ENCODE assay signal across 9 cellular contexts in the genomic region with DNA sequence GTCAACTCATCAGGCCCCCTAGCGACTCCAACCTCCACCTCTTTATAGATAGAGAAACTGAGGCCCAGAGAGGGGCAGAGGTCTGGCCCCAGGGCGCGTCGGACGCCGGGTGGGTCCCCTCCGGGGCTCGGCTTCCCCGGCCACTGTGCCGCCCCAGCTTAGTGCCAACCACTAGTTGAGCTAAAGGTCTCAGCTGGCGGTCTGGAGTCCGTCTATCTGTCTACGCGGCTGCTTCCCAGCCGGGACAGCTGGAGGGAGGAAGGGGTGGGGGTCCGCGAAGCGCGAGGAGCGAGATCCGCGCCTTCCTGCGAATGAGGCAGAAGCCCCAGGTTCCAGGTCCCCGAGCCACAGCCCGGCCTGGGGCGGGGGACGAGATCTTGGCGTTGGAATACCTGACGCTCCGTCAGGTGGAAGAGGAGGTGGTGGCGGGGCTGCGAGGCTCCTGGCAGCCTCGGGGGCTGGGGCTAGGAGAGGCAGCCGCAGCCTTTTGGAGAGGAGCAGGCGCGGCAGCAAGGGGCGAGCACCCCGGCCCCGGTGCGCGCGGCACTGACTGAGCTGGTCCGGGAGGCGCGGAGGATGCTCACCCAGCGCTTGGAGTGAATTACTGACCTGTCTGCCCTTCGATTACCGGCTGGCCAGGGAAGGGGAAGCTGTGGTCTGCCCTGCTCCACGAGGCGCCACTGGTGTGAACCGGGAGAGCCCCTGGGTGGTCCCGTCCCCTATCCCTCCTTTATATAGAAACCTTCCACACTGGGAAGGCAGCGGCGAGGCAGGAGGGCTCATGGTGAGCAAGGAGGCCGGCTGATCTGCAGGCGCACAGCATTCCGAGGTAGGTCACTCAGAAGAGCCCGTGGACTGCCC. TPM values are rescaled to one million over a fixed set of nuclear protein-coding genes. Genes with fewer than 3 reads are reported as not detected.
A peak's percentile ranks its signal among the peaks of the same experiment; 100 is the strongest.
DNase-seq lines count a peak whose midpoint lies in the region; ATAC-seq and TF ChIP-seq lines count a peak whose summit lies in the region.
"Had no signal": no experiment of that assay in that cellular context is flagged by ENCODE, and none has a peak within 500 bp of the region (broad histone marks: within the 10 kb centered on the region; RNA-seq: fewer than 3 reads in every experiment).

No MANE protein-coding gene starts in this region.

- no peak for DNase-seq in HFF-Myc (ENCODE audit: extremely low read depth, low read depth)
- no peak for DNase-seq in choroid plexus epithelial cell (ENCODE audit: low read depth)
- DNase-seq in left lung, result peak in 1 of 2 donors; percentile 73
- DNase-seq in stimulated activated naive CD8-positive, alpha-beta T cell treated with anti-CD3 and anti-CD28 coated beads, Interleukin-15, Interleukin-2, amounts not matched to agents 100 U/mL and 50 U/mL, for 24 hours, result no peak
- DNase-seq in HCEC 1CT, result no peak
- no peak for DNase-seq in foreskin melanocyte
- no peak for DNase-seq in cortex of kidney (lab: John Stamatoyannopoulos, UW)
- DNase-seq: KG1 had no signal

- peaks cover 24 to 45% of the 10 kb centered on the region in 2 donors for H3K27me3 ChIP-seq in left lung

- TF ChIP-seq CTCF in HFF-Myc (IDR thresholded peaks at IDR 0.05; ENCODE audit: low read depth, low read length, missing control alignments), result no peak
- peak; percentile 11 for TF ChIP-seq CTCF in choroid plexus epithelial cell (conservative IDR thresholded peaks at IDR 0.05; ENCODE audit: low read depth, low read length)
- no peak for TF ChIP-seq CTCF in left lung (IDR thresholded peaks at IDR 0.05)

- H3K27ac ChIP-seq in left lung, result peak overlapping the region in 1 of 2 donors; percentile 39

- peak overlapping the region; percentile 51 for H3K4me3 ChIP-seq in HFF-Myc (replicated peaks; ENCODE audit: low read depth, low read length)
- H3K4me3 ChIP-seq in choroid plexus epithelial cell (ENCODE audit: low read depth, low read length), result peak overlapping the region; percentile 61
- H3K4me3 ChIP-seq in left lung, result peak overlapping the region; percentile 38 to 44

- ATAC-seq in left lung (peak; percentile 15), HG02759 (IDR thresholded peaks at IDR 0.05; ENCODE audit: unreplicated experiment) (no peak)
- peak; percentile 31 for ATAC-seq in stimulated activated naive CD8-positive, alpha-beta T cell treated with anti-CD3 and anti-CD28 coated beads, Interleukin-15, Interleukin-2, amounts not matched to agents 100 U/mL and 50 U/mL, for 24 hours

- intact Hi-C loops in left lung (cut with DNase I), result no loop called here

- no peaks in the 10 kb centered on the region for H3K36me3 ChIP-seq in left lung

- peaks cover 6 to 23% of the 10 kb centered on the region in 2 donors for H3K4me1 ChIP-seq in left lung

- H3K9me3 ChIP-seq in left lung, result no peaks in the 10 kb centered on the region

RNA-seq across cellular contexts. Expression of gene PODN, which starts 0.9 kb away (rescaled TPM):
- total RNA-seq in left lung, result 10 to 100 TPM; 48.7 to 48.8 TPM
